23 cellular contexts compared by ENCODE assay signal in genomic region chr2:119803101-119803500, GRCh38.
"Had no signal": no experiment of that assay in that cellular context is flagged by ENCODE, and none has a peak within 500 bp of the region (broad histone marks: within the 10 kb centered on the region; RNA-seq: fewer than 3 reads in every experiment).

No MANE protein-coding gene starts in this region.

- ATAC-seq: activated CD8-positive, alpha-beta memory T cell treated with anti-CD3 and anti-CD28 coated beads, Interleukin-2, amount 10 ng/mL, durations not matched to agents 7 days and 5 days; activated naive CD4-positive, alpha-beta T cell treated with anti-CD3 and anti-CD28 coated beads, Interleukin-2, amount 50 U/mL, for 72 hours; PC-3; SK-N-SH treated with all-trans-retinoic acid at 6 μM for 48 hours had no signal

- H3K27me3 Mint-ChIP-seq: activated CD8-positive, alpha-beta memory T cell treated with anti-CD3 and anti-CD28 coated beads, Interleukin-2, amount 10 ng/mL, durations not matched to agents 7 days and 5 days had no signal

- FAIRE-seq: astrocyte, RCC 7860 had no signal

- DNase-seq: activated CD4-positive, alpha-beta T cell treated with anti-CD3 and anti-CD28 coated beads for 48 hours; activated CD4-positive, alpha-beta T cell treated with anti-CD3 and anti-CD28 coated beads, Interleukin-2, amount 50 U/mL, for 4 hours; activated CD4-positive, CD25-positive, alpha-beta regulatory T cell treated with anti-CD3 and anti-CD28 coated beads, Interleukin-2, amount 50 U/mL, for 72 hours; activated CD8-positive, alpha-beta memory T cell treated with anti-CD3 and anti-CD28 coated beads, Interleukin-2, amount 10 ng/mL, durations not matched to agents 7 days and 5 days; activated effector memory CD4-positive, alpha-beta T cell treated with anti-CD3 and anti-CD28 coated beads, Interleukin-2, amount 50 U/mL, for 16 hours; activated naive CD4-positive, alpha-beta T cell treated with Interleukin-2 at 50 U/mL for 16 hours; amygdala; Karpas-422; MM.1S; NCI-H1105; NCI-H1436 treated with DMSO at 0.1 percent for 48 hours; NCI-H187; NCI-H2081 treated with DMSO at 0.1 percent for 48 hours; NCI-H446; NCI-H524; PC-3; SHP77; SW 1271 had no signal

- H3K4me3 Mint-ChIP-seq: activated CD8-positive, alpha-beta memory T cell treated with anti-CD3 and anti-CD28 coated beads, Interleukin-2, amount 10 ng/mL, durations not matched to agents 7 days and 5 days; brain had no signal

- H3K27ac Mint-ChIP-seq: activated CD8-positive, alpha-beta memory T cell treated with anti-CD3 and anti-CD28 coated beads, Interleukin-2, amount 10 ng/mL, durations not matched to agents 7 days and 5 days; brain had no signal
